ENCODE assay signal across 1 cellular context in genomic region chrX:153226344-153227190, GRCh38.
A peak's percentile ranks its signal among the peaks of the same experiment; 100 is the strongest.
TF ChIP-seq lines count a peak whose summit lies in the region.

No MANE protein-coding gene starts in this region.

TF ChIP-seq in K562, 482 proteins besides CTCF, POLR2A, EP300 and RAD21 (continued from another document and continues in another):
- TF ChIP-seq, protein P1, sequence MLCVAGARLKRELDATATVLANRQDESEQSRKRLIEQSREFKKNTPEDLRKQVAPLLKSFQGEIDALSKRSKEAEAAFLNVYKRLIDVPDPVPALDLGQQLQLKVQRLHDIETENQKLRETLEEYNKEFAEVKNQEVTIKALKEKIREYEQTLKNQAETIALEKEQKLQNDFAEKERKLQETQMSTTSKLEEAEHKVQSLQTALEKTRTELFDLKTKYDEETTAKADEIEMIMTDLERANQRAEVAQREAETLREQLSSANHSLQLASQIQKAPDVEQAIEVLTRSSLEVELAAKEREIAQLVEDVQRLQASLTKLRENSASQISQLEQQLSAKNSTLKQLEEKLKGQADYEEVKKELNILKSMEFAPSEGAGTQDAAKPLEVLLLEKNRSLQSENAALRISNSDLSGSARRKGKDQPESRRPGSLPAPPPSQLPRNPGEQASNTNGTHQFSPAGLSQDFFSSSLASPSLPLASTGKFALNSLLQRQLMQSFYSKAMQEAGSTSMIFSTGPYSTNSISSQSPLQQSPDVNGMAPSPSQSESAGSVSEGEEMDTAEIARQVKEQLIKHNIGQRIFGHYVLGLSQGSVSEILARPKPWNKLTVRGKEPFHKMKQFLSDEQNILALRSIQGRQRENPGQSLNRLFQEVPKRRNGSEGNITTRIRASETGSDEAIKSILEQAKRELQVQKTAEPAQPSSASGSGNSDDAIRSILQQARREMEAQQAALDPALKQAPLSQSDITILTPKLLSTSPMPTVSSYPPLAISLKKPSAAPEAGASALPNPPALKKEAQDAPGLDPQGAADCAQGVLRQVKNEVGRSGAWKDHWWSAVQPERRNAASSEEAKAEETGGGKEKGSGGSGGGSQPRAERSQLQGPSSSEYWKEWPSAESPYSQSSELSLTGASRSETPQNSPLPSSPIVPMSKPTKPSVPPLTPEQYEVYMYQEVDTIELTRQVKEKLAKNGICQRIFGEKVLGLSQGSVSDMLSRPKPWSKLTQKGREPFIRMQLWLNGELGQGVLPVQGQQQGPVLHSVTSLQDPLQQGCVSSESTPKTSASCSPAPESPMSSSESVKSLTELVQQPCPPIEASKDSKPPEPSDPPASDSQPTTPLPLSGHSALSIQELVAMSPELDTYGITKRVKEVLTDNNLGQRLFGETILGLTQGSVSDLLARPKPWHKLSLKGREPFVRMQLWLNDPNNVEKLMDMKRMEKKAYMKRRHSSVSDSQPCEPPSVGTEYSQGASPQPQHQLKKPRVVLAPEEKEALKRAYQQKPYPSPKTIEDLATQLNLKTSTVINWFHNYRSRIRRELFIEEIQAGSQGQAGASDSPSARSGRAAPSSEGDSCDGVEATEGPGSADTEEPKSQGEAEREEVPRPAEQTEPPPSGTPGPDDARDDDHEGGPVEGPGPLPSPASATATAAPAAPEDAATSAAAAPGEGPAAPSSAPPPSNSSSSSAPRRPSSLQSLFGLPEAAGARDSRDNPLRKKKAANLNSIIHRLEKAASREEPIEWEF (CRISPR knock-in tag; IDR thresholded peaks at IDR 0.05), result no peak
- no peak for TF ChIP-seq ZBTB43 (CRISPR knock-in tag; IDR thresholded peaks at IDR 0.05)
- TF ChIP-seq ZNF449 (CRISPR knock-in tag; IDR thresholded peaks at IDR 0.05), result no peak
- no peak for TF ChIP-seq U2AF2 (optimal IDR thresholded peaks at IDR 0.05; ENCODE audit: low read depth, low read length)
- no peak for TF ChIP-seq FOXJ3 (CRISPR knock-in tag; IDR thresholded peaks at IDR 0.05)
- TF ChIP-seq ELF2 (CRISPR knock-in tag; IDR thresholded peaks at IDR 0.05), result no peak
- TF ChIP-seq TAF1 (IDR thresholded peaks at IDR 0.05; ENCODE audit: control insufficient read depth, extremely low read depth, insufficient read depth, low read length, severe bottlenecking), result no peak
- TF ChIP-seq, protein P2, sequence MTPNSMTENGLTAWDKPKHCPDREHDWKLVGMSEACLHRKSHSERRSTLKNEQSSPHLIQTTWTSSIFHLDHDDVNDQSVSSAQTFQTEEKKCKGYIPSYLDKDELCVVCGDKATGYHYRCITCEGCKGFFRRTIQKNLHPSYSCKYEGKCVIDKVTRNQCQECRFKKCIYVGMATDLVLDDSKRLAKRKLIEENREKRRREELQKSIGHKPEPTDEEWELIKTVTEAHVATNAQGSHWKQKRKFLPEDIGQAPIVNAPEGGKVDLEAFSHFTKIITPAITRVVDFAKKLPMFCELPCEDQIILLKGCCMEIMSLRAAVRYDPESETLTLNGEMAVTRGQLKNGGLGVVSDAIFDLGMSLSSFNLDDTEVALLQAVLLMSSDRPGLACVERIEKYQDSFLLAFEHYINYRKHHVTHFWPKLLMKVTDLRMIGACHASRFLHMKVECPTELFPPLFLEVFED (CRISPR knock-in tag; conservative IDR thresholded peaks at IDR 0.05), result no peak
- no peak for TF ChIP-seq SMARCC2 (IDR thresholded peaks at IDR 0.05; ENCODE audit: low read depth)
- TF ChIP-seq, protein P3, sequence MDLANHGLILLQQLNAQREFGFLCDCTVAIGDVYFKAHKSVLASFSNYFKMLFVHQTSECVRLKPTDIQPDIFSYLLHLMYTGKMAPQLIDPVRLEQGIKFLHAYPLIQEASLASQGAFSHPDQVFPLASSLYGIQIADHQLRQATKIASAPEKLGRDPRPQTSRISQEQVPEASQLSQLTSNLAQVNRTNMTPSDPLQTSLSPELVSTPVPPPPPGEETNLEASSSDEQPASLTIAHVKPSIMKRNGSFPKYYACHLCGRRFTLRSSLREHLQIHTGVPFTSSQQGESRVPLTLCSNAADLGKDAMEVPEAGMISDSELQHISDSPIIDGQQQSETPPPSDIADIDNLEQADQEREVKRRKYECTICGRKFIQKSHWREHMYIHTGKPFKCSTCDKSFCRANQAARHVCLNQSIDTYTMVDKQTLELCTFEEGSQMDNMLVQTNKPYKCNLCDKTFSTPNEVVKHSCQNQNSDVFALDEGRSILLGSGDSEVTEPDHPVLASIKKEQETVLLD (IDR thresholded peaks at IDR 0.05), result 0 out of 2 replicates have a peak, but pooled peaks have one; percentile 22
- TF ChIP-seq ZBTB8A (IDR thresholded peaks at IDR 0.05; ENCODE audit: partially characterized antibody), result no peak
- TF ChIP-seq MEF2A (IDR thresholded peaks at IDR 0.05; ENCODE audit: control insufficient read depth, low read depth, low read length), result no peak
- no peak for TF ChIP-seq NFE2L1 (tag; IDR thresholded peaks at IDR 0.05; ENCODE audit: borderline replicate concordance, low read depth)
- TF ChIP-seq, protein P4, sequence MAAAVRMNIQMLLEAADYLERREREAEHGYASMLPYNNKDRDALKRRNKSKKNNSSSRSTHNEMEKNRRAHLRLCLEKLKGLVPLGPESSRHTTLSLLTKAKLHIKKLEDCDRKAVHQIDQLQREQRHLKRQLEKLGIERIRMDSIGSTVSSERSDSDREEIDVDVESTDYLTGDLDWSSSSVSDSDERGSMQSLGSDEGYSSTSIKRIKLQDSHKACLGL (CRISPR knock-in tag; IDR thresholded peaks at IDR 0.05; ENCODE audit: borderline replicate concordance, poor library complexity, severe bottlenecking), result no peak
- no peak for TF ChIP-seq SMARCA4 (IDR thresholded peaks at IDR 0.05)
- no peak for TF ChIP-seq HOMEZ (CRISPR knock-in tag; IDR thresholded peaks at IDR 0.05)
- TF ChIP-seq HLTF (IDR thresholded peaks at IDR 0.05), result no peak
- no peak for TF ChIP-seq XRCC4 (IDR thresholded peaks at IDR 0.05; ENCODE audit: extremely low read depth, insufficient read depth, insufficient read length)
- TF ChIP-seq THAP7 (CRISPR knock-in tag; IDR thresholded peaks at IDR 0.05), result no peak
- TF ChIP-seq ZNF518B (CRISPR knock-in tag; IDR thresholded peaks at IDR 0.05), result no peak
- no peak for TF ChIP-seq ZNF133 (CRISPR knock-in tag; IDR thresholded peaks at IDR 0.05)
- no peak for TF ChIP-seq TSHZ1 (CRISPR knock-in tag; IDR thresholded peaks at IDR 0.05)
- no peak for TF ChIP-seq ZNF551 (CRISPR knock-in tag; IDR thresholded peaks at IDR 0.05)
- TF ChIP-seq RBFOX2 (IDR thresholded peaks at IDR 0.05; ENCODE audit: low read depth, low read length), result no peak
- no peak for TF ChIP-seq KLF13 (tag; IDR thresholded peaks at IDR 0.05; ENCODE audit: borderline replicate concordance, low read depth)
- TF ChIP-seq ZNF668 (CRISPR knock-in tag; IDR thresholded peaks at IDR 0.05), result no peak
- TF ChIP-seq PHF8 (IDR thresholded peaks at IDR 0.05; ENCODE audit: borderline replicate concordance, low read length), result peak; percentile 25; the same call in 1 of the 2 replicates
- no peak for TF ChIP-seq ARNT (IDR thresholded peaks at IDR 0.05)
- TF ChIP-seq JUND (IDR thresholded peaks at IDR 0.05; ENCODE audit: borderline replicate concordance, low read depth, low read length), result peak; percentile 16; the same call in 1 of the 2 replicates
- peak; percentile 32; the same call in 1 of the 3 replicates for TF ChIP-seq JUND (tag; IDR thresholded peaks at IDR 0.05; ENCODE audit: borderline replicate concordance, low read depth, low read length)
- TF ChIP-seq, protein P5, sequence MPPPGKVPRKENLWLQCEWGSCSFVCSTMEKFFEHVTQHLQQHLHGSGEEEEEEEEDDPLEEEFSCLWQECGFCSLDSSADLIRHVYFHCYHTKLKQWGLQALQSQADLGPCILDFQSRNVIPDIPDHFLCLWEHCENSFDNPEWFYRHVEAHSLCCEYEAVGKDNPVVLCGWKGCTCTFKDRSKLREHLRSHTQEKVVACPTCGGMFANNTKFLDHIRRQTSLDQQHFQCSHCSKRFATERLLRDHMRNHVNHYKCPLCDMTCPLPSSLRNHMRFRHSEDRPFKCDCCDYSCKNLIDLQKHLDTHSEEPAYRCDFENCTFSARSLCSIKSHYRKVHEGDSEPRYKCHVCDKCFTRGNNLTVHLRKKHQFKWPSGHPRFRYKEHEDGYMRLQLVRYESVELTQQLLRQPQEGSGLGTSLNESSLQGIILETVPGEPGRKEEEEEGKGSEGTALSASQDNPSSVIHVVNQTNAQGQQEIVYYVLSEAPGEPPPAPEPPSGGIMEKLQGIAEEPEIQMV (tag; conservative IDR thresholded peaks at IDR 0.05; ENCODE audit: low read depth), result no peak
- no peak for TF ChIP-seq YY1 (IDR thresholded peaks at IDR 0.05; ENCODE audit: borderline replicate concordance in 1 of 3, control insufficient read depth in 1 of 3, extremely low read depth in 1 of 3, insufficient read depth in 3 of 3, insufficient read length in 1 of 3, insufficient replicate concordance in 2 of 3, low read depth in 1 of 3, low read length in 2 of 3)
